Comparison of ENCODE assay signal across 12 cellular contexts in genomic region chrX:154549766-154550165, GRCh38. TPM values are rescaled to one million over a fixed set of nuclear protein-coding genes. Genes with fewer than 3 reads are reported as not detected.
A peak's percentile ranks its signal among the peaks of the same experiment; 100 is the strongest.
DNase-seq lines count a peak whose midpoint lies in the region; ATAC-seq and TF ChIP-seq lines count a peak whose summit lies in the region.
"Had no signal": no experiment of that assay in that cellular context is flagged by ENCODE, and none has a peak within 500 bp of the region (broad histone marks: within the 10 kb centered on the region; RNA-seq: fewer than 3 reads in every experiment).

No MANE protein-coding gene starts in this region.

- POLR2A ChIA-PET in CD8-positive, alpha-beta T cell (lab: Charles Lee), result no interaction called here
- POLR2A ChIA-PET in naive thymus-derived CD4-positive, alpha-beta T cell (lab: Charles Lee), result no interaction called here

- peaks cover 48% of the 10 kb centered on the region for H3K36me3 Mint-ChIP-seq in CD8-positive, alpha-beta T cell
- peaks cover 0 to 21% (median 3%) of the 10 kb centered on the region in 5 donors for H3K36me3 Mint-ChIP-seq in naive thymus-derived CD4-positive, alpha-beta T cell

- no peak overlapping the region for H3K9ac ChIP-seq in Loucy (ENCODE audit: low read depth, low read length, poor library complexity, severe bottlenecking)

- no peak overlapping the region for H3K4me3 Mint-ChIP-seq in CD8-positive, alpha-beta T cell
- H3K4me3 Mint-ChIP-seq in naive thymus-derived CD4-positive, alpha-beta T cell, result peak overlapping the region; percentile 9 to 71 (median 54)

- no peak for TF ChIP-seq CTCF in CD8-positive, alpha-beta T cell (IDR thresholded peaks at IDR 0.05)
- TF ChIP-seq CTCF in Loucy (conservative IDR thresholded peaks at IDR 0.05; ENCODE audit: low read length), result no peak

- DNase-seq in CD8-positive, alpha-beta T cell, result no peak
- DNase-seq in amniotic epithelial cell (ENCODE audit: low read depth) (peak; percentile 50), T-helper 9 cell (no peak), nucleus accumbens (lab: John Stamatoyannopoulos, UW) (no peak)
- DNase-seq in naive thymus-derived CD4-positive, alpha-beta T cell, result no peak
- no peak for DNase-seq in stimulated activated CD8-positive, alpha-beta memory T cell treated with anti-CD3 and anti-CD28 coated beads, Interleukin-4, amount 100 ng/mL, for 48 hours
- DNase-seq: left ventricle myocardium inferior, Peyer's patch, stomach had no signal

- H2AFZ ChIP-seq in Loucy (ENCODE audit: low read length), result no peak overlapping the region

- H3K36me3 ChIP-seq in CD8-positive, alpha-beta T cell (ENCODE audit: insufficient read depth, low read length), result peaks cover 4% of the 10 kb centered on the region
- H3K36me3 ChIP-seq in Loucy (ENCODE audit: insufficient read depth, low read length), result peaks cover 4% of the 10 kb centered on the region; the same call in 1 of the 2 replicates
- H3K36me3 ChIP-seq in naive thymus-derived CD4-positive, alpha-beta T cell (ENCODE audit: control insufficient read depth in 2 of 3, insufficient read depth in 3 of 3, low read length in 3 of 3), result peaks cover 0 to 9% (median 0%) of the 10 kb centered on the region in 3 experiments
- H3K36me3 ChIP-seq: left ventricle myocardium inferior, prostate gland had no signal

- H3K27ac Mint-ChIP-seq in CD8-positive, alpha-beta T cell, result peak overlapping the region; percentile 62
- H3K27ac Mint-ChIP-seq in naive thymus-derived CD4-positive, alpha-beta T cell, result peak overlapping the region in 4 of 9 donors; percentile 13 to 67 (median 46)

- H3K9me3 Mint-ChIP-seq in CD8-positive, alpha-beta T cell, result no peaks in the 10 kb centered on the region
- H3K9me3 Mint-ChIP-seq in naive thymus-derived CD4-positive, alpha-beta T cell, result no peaks in the 10 kb centered on the region

- CTCF ChIA-PET in CD8-positive, alpha-beta T cell (lab: Charles Lee), result no interaction called here
- CTCF ChIA-PET in naive thymus-derived CD4-positive, alpha-beta T cell (lab: Charles Lee), result no interaction called here

- H3K27me3 ChIP-seq in CD8-positive, alpha-beta T cell (ENCODE audit: insufficient read depth, low read length), result no peaks in the 10 kb centered on the region
- no peaks in the 10 kb centered on the region for H3K27me3 ChIP-seq in Loucy (ENCODE audit: insufficient read depth, low read length, poor library complexity, severe bottlenecking)
- H3K27me3 ChIP-seq in naive thymus-derived CD4-positive, alpha-beta T cell (ENCODE audit: control insufficient read depth in 2 of 2, insufficient read depth in 2 of 2, low read length in 2 of 2), result no peaks in the 10 kb centered on the region
- H3K27me3 ChIP-seq: Peyer's patch, stomach had no signal

- H3K27ac ChIP-seq in CD8-positive, alpha-beta T cell (ENCODE audit: low read depth, low read length), result no peak overlapping the region
- no peak overlapping the region for H3K27ac ChIP-seq in naive thymus-derived CD4-positive, alpha-beta T cell (ENCODE audit: low read depth, low read length)
- H3K27ac ChIP-seq: left ventricle myocardium inferior, Peyer's patch, prostate gland, stomach had no signal

- peak overlapping the region; percentile 95 for H3K4me2 ChIP-seq in Loucy (ENCODE audit: low read depth, low read length, poor library complexity, severe bottlenecking)

- no peaks in the 10 kb centered on the region for H3K9me2 ChIP-seq in Loucy (replicated peaks; ENCODE audit: low read depth, low read length)

- intact Hi-C loops in CD8-positive, alpha-beta T cell (cut with DNase I, micrococcal nuclease), result no loop called here
- intact Hi-C loops in naive thymus-derived CD4-positive, alpha-beta T cell (cut with micrococcal nuclease), result no loop called here

- peaks cover 41% of the 10 kb centered on the region for H3K4me1 Mint-ChIP-seq in CD8-positive, alpha-beta T cell (ENCODE audit: low read depth)
- H3K4me1 Mint-ChIP-seq in naive thymus-derived CD4-positive, alpha-beta T cell, result peaks cover 22 to 55% (median 37%) of the 10 kb centered on the region in 7 donors

- no peaks in the 10 kb centered on the region for H3F3A ChIP-seq in Loucy (ENCODE audit: low read depth)

- H3K4me3 ChIP-seq in CD8-positive, alpha-beta T cell (ENCODE audit: low read depth, low read length), result no peak overlapping the region
- H3K4me3 ChIP-seq in Loucy (ENCODE audit: low read length, poor library complexity, severe bottlenecking), result peak overlapping the region; percentile 25
- no peak overlapping the region for H3K4me3 ChIP-seq in naive thymus-derived CD4-positive, alpha-beta T cell (ENCODE audit: low read length)
- H3K4me3 ChIP-seq: left ventricle myocardium inferior, Peyer's patch, prostate gland, stomach had no signal

- peaks cover 29% of the 10 kb centered on the region for H3K4me1 ChIP-seq in CD8-positive, alpha-beta T cell (ENCODE audit: insufficient read depth, low read length)
- peaks cover 20% of the 10 kb centered on the region for H3K4me1 ChIP-seq in Loucy (ENCODE audit: insufficient read depth, low read length, poor library complexity, severe bottlenecking)
- peaks cover 9 to 34% of the 10 kb centered on the region in 2 donors for H3K4me1 ChIP-seq in naive thymus-derived CD4-positive, alpha-beta T cell (ENCODE audit: control insufficient read depth in 2 of 2, insufficient read depth in 2 of 2, low read length in 2 of 2)
- H3K4me1 ChIP-seq: prostate gland had no signal

- H4K20me1 ChIP-seq in Loucy (ENCODE audit: insufficient read depth, low read length, poor library complexity, severe bottlenecking), result no peaks in the 10 kb centered on the region

- no peak for ATAC-seq in CD8-positive, alpha-beta T cell
- no peak for ATAC-seq in naive thymus-derived CD4-positive, alpha-beta T cell

- no peaks in the 10 kb centered on the region for H3K27me3 Mint-ChIP-seq in CD8-positive, alpha-beta T cell (ENCODE audit: low read depth)
- H3K27me3 Mint-ChIP-seq in naive thymus-derived CD4-positive, alpha-beta T cell, result no peaks in the 10 kb centered on the region

- peaks cover 41% of the 10 kb centered on the region for H3K79me2 ChIP-seq in Loucy (ENCODE audit: insufficient read depth, low read length)

- no peaks in the 10 kb centered on the region for H3K9me3 ChIP-seq in CD8-positive, alpha-beta T cell (ENCODE audit: low read length)
- H3K9me3 ChIP-seq in Loucy (ENCODE audit: insufficient read depth, low read depth, low read length), result no peaks in the 10 kb centered on the region
- H3K9me3 ChIP-seq in naive thymus-derived CD4-positive, alpha-beta T cell (ENCODE audit: control insufficient read depth in 2 of 3, low read length in 3 of 3), result no peaks in the 10 kb centered on the region
- H3K9me3 ChIP-seq: left ventricle myocardium inferior, Peyer's patch, prostate gland had no signal

RNA-seq across cellular contexts. Expression of gene IKBKG, which starts 2.3 kb away (rescaled TPM):
- 10 to 100 TPM; 34.7 to 37.4 TPM for total RNA-seq in CD8-positive, alpha-beta T cell
- 10 to 100 TPM; 29.6 to 45.5 (median 38.8) TPM for total RNA-seq in naive thymus-derived CD4-positive, alpha-beta T cell
- polyA plus RNA-seq in naive thymus-derived CD4-positive, alpha-beta T cell, result 10 to 100 TPM; 19.6 to 26.4 TPM

RNA-seq across cellular contexts. Expression of gene G6PD, which starts 3.1 kb away (rescaled TPM):
- 10 to 100 TPM; 27.5 to 31.5 TPM for total RNA-seq in CD8-positive, alpha-beta T cell
- 10 to 100 TPM; 35.4 to 74.3 (median 52.7) TPM for total RNA-seq in naive thymus-derived CD4-positive, alpha-beta T cell
- polyA plus RNA-seq in naive thymus-derived CD4-positive, alpha-beta T cell, result 1 to 10 TPM; 3.9 to 6.2 TPM

RNA-seq across cellular contexts. Expression of gene FAM3A, which starts 33.7 kb away (rescaled TPM):
- total RNA-seq in CD8-positive, alpha-beta T cell, result 10 to 100 TPM; 37.7 to 41.7 TPM
- total RNA-seq in naive thymus-derived CD4-positive, alpha-beta T cell, result 10 to 100 TPM; 37.6 to 63.7 (median 50.9) TPM
- 10 to 100 TPM; 22.2 to 31.1 TPM for polyA plus RNA-seq in naive thymus-derived CD4-positive, alpha-beta T cell

RNA-seq across cellular contexts. Expression of gene CTAG1A, which starts 35.2 kb away (rescaled TPM):
- total RNA-seq in CD8-positive, alpha-beta T cell, result not detected
- total RNA-seq in naive thymus-derived CD4-positive, alpha-beta T cell, result not detected
- polyA plus RNA-seq in naive thymus-derived CD4-positive, alpha-beta T cell, result not detected
- total RNA-seq: glomerular endothelial cell, left ventricle myocardium inferior, Peyer's patch, stomach had no signal
- polyA plus RNA-seq: stomach had no signal

RNA-seq across cellular contexts. Expression of gene SLC10A3, which starts 59.3 kb away (rescaled TPM):
- total RNA-seq in CD8-positive, alpha-beta T cell, result 10 to 100 TPM; 22.3 to 23.0 TPM
- total RNA-seq in naive thymus-derived CD4-positive, alpha-beta T cell, result 10 to 100 TPM; 11.7 to 22.7 (median 19.0) TPM
- polyA plus RNA-seq in naive thymus-derived CD4-positive, alpha-beta T cell, result 10 to 100 TPM; 35.0 to 58.7 TPM
